ENCODE assay signal across 1 cellular context in genomic region chr15:51038258-51039042, GRCh38.
TF ChIP-seq lines count a peak whose summit lies in the region.

No MANE protein-coding gene starts in this region.

TF ChIP-seq in HepG2, 621 proteins besides CTCF, POLR2A, EP300 and RAD21 (continued from another document):
- TF ChIP-seq ZNF558 (CRISPR knock-in tag; IDR thresholded peaks at IDR 0.05; ENCODE audit: borderline replicate concordance) (no peak), MED13 (CRISPR knock-in tag; IDR thresholded peaks at IDR 0.05) (no peak), NFKB2 (CRISPR knock-in tag; IDR thresholded peaks at IDR 0.05; ENCODE audit: borderline replicate concordance) (no peak), SMARCC2 (IDR thresholded peaks at IDR 0.05) (no peak), ZNF563 (CRISPR knock-in tag; IDR thresholded peaks at IDR 0.05) (no peak), ZNF547 (CRISPR knock-in tag; IDR thresholded peaks at IDR 0.05) (peak; percentile 58; the same call in 1 of the 2 replicates), HMGXB4 (CRISPR knock-in tag; IDR thresholded peaks at IDR 0.05; ENCODE audit: borderline replicate concordance in 1 of 2, low read depth in 1 of 2) (0 out of 4 replicates have a peak, but pooled peaks of 1 of the 2 experiments have one; percentile 25), AHR (CRISPR knock-in tag; IDR thresholded peaks at IDR 0.05) (0 out of 2 replicates have a peak, but pooled peaks have one; percentile 54), ZBTB44 (CRISPR knock-in tag; IDR thresholded peaks at IDR 0.05) (no peak), ZFY (CRISPR knock-in tag; IDR thresholded peaks at IDR 0.05) (0 out of 2 replicates have a peak, but pooled peaks have one; percentile 26), ZNF720 (CRISPR knock-in tag; IDR thresholded peaks at IDR 0.05) (no peak), ZBTB34 (CRISPR knock-in tag; IDR thresholded peaks at IDR 0.05) (no peak), ZFX (CRISPR knock-in tag; IDR thresholded peaks at IDR 0.05; ENCODE audit: low read depth) (peak; percentile 32; the same call in 1 of the 2 replicates), ZBTB1 (CRISPR knock-in tag; IDR thresholded peaks at IDR 0.05; ENCODE audit: borderline replicate concordance) (no peak), MXD1 (CRISPR knock-in tag; IDR thresholded peaks at IDR 0.05) (no peak), KLF16 (CRISPR knock-in tag; IDR thresholded peaks at IDR 0.05) (no peak), ZNF768 (CRISPR knock-in tag; IDR thresholded peaks at IDR 0.05) (no peak), ZNF839 (CRISPR knock-in tag; IDR thresholded peaks at IDR 0.05; ENCODE audit: borderline replicate concordance) (no peak)
